9 cellular contexts compared by ENCODE assay signal in the genomic region with DNA sequence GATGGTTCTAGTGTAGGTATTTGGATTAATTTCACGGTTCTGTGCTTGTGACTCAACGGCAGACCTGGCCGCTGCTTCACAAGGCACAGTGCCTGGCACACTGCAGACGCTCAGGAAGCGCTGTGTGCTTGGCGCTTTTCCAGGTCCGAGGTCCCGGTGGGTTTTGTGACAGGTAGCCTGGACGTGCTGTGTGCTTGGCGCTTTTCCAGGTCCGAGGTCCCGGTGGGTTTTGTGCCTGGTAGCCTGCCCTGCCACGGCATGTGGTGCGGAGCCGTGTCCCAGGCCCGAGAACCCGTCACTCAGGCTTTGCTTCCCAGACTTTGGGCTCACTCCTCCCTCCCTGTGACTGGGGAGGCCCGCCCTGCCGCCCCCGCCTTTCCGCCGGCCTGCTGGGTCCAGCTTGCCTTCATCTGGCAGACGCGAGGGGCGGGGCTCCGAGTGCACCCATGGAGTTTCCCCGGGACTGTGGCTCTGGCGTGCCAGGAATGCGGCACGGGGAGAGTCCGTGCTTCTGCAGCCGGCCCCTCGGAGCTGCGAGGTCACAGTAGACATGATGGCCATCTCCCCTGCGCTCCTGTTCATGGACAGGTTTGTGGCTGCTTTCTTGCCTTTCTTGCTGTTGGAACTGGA. TPM values are rescaled to one million over a fixed set of nuclear protein-coding genes. Genes with fewer than 3 reads are reported as not detected.
A peak's percentile ranks its signal among the peaks of the same experiment; 100 is the strongest.
DNase-seq lines count a peak whose midpoint lies in the region; ATAC-seq and TF ChIP-seq lines count a peak whose summit lies in the region.
"Had no signal": no experiment of that assay in that cellular context is flagged by ENCODE, and none has a peak within 500 bp of the region (broad histone marks: within the 10 kb centered on the region; RNA-seq: fewer than 3 reads in every experiment).

No MANE protein-coding gene starts in this region.

- H3K4me1 ChIP-seq in esophagus muscularis mucosa (peaks cover 6 to 41% (median 20%) of the 10 kb centered on the region in 4 donors), mucosa of descending colon (ENCODE audit: low read depth) (peaks cover 12% of the 10 kb centered on the region)

- H3K27me3 ChIP-seq in esophagus muscularis mucosa = no peaks in the 10 kb centered on the region

- H3K4me1 Mint-ChIP-seq in activated T-cell treated with anti-CD3 and anti-CD28 coated beads, Interleukin-2, amount 50 U/mL, for 24 hours (ENCODE audit: low read depth) = peaks cover 58% of the 10 kb centered on the region
- H3K4me1 Mint-ChIP-seq in activated T-cell treated with anti-CD3 and anti-CD28 coated beads, Interleukin-2, amount 50 U/mL, for 4 hours (ENCODE audit: low read depth) = peaks cover 43% of the 10 kb centered on the region
- H3K4me1 Mint-ChIP-seq in progenitor cell of endocrine pancreas (ENCODE audit: low read depth) = peaks cover 22% of the 10 kb centered on the region

- no peak for TF ChIP-seq POLR2A in esophagus muscularis mucosa (IDR thresholded peaks at IDR 0.05; ENCODE audit: low read depth)

- no peak overlapping the region for H3K4me3 Mint-ChIP-seq in activated T-cell treated with anti-CD3 and anti-CD28 coated beads, Interleukin-2, amount 50 U/mL, for 24 hours
- H3K4me3 Mint-ChIP-seq in activated T-cell treated with anti-CD3 and anti-CD28 coated beads, Interleukin-2, amount 50 U/mL, for 4 hours = no peak overlapping the region
- H3K4me3 Mint-ChIP-seq in progenitor cell of endocrine pancreas (ENCODE audit: low read depth) = no peak overlapping the region

- intact Hi-C loops in esophagus muscularis mucosa (cut with DNase I) = no loop called here
- intact Hi-C loops in mucosa of descending colon (cut with DNase I, micrococcal nuclease) = no loop called here

- H3K36me3 ChIP-seq in esophagus muscularis mucosa (no peaks in the 10 kb centered on the region), mucosa of descending colon (ENCODE audit: low read depth) (no peaks in the 10 kb centered on the region)

- H3K4me3 ChIP-seq in esophagus muscularis mucosa = peak overlapping the region; percentile 33 to 49 (median 36)
- no peak overlapping the region for H3K4me3 ChIP-seq in mucosa of descending colon
- H3K4me3 ChIP-seq: A549 had no signal

- no peak for TF ChIP-seq EP300 in esophagus muscularis mucosa (IDR thresholded peaks at IDR 0.05)

- ATAC-seq in activated T-cell treated with anti-CD3 and anti-CD28 coated beads, Interleukin-2, amount 50 U/mL, for 4 hours = no peak
- ATAC-seq in mucosa of descending colon (peak; percentile 88), GM18498 (IDR thresholded peaks at IDR 0.05; ENCODE audit: unreplicated experiment) (no peak)
- ATAC-seq: A549 had no signal

- no peaks in the 10 kb centered on the region for H3K9me3 Mint-ChIP-seq in activated T-cell treated with anti-CD3 and anti-CD28 coated beads, Interleukin-2, amount 50 U/mL, for 24 hours
- H3K9me3 Mint-ChIP-seq in activated T-cell treated with anti-CD3 and anti-CD28 coated beads, Interleukin-2, amount 50 U/mL, for 4 hours = no peaks in the 10 kb centered on the region
- H3K9me3 Mint-ChIP-seq in progenitor cell of endocrine pancreas (ENCODE audit: low read depth) = peaks cover 4% of the 10 kb centered on the region

- 29% methylated on average over 19 of the region's 35 CpGs for WGBS in esophagus muscularis mucosa

- TF ChIP-seq CTCF in esophagus muscularis mucosa (IDR thresholded peaks at IDR 0.05) = no peak
- TF ChIP-seq CTCF in mucosa of descending colon (IDR thresholded peaks at IDR 0.05) = no peak
- TF ChIP-seq CTCF in progenitor cell of endocrine pancreas (IDR thresholded peaks at IDR 0.05; ENCODE audit: unreplicated experiment) = no peak

- peak overlapping the region; percentile 32 to 60 (median 53) for H3K27ac ChIP-seq in esophagus muscularis mucosa (replicated peaks in 1 of 4)
- H3K27ac ChIP-seq: A549 had no signal

- H3K36me3 Mint-ChIP-seq in activated T-cell treated with anti-CD3 and anti-CD28 coated beads, Interleukin-2, amount 50 U/mL, for 24 hours (ENCODE audit: low read depth) = no peaks in the 10 kb centered on the region
- no peaks in the 10 kb centered on the region for H3K36me3 Mint-ChIP-seq in activated T-cell treated with anti-CD3 and anti-CD28 coated beads, Interleukin-2, amount 50 U/mL, for 4 hours (ENCODE audit: insufficient read depth)
- peaks cover 4% of the 10 kb centered on the region for H3K36me3 Mint-ChIP-seq in progenitor cell of endocrine pancreas (ENCODE audit: insufficient read depth)

- no peaks in the 10 kb centered on the region for H3K9me3 ChIP-seq in esophagus muscularis mucosa
- no peaks in the 10 kb centered on the region for H3K9me3 ChIP-seq in mucosa of descending colon
- H3K9me3 ChIP-seq: A549 had no signal

- H3K27ac Mint-ChIP-seq in activated T-cell treated with anti-CD3 and anti-CD28 coated beads, Interleukin-2, amount 50 U/mL, for 24 hours = no peak overlapping the region
- H3K27ac Mint-ChIP-seq in progenitor cell of endocrine pancreas = no peak overlapping the region

- DNase-seq in activated T-cell treated with anti-CD3 and anti-CD28 coated beads, Interleukin-2, amount 50 U/mL, for 24 hours = peak; percentile 11
- DNase-seq in activated T-cell treated with anti-CD3 and anti-CD28 coated beads, Interleukin-2, amount 50 U/mL, for 4 hours = no peak
- no peak for DNase-seq in esophagus muscularis mucosa (ENCODE audit: extremely low spot score)
- peak; percentile 91 to 94 (median 93) for DNase-seq in mucosa of descending colon
- DNase-seq in progenitor cell of endocrine pancreas (ENCODE audit: low spot score, unreplicated experiment) = no peak
- no peak for DNase-seq in superior temporal gyrus (ENCODE audit: extremely low spot score)
- no peak for DNase-seq in inferior parietal cortex (ENCODE audit: extremely low spot score)

- H3K27me3 Mint-ChIP-seq in activated T-cell treated with anti-CD3 and anti-CD28 coated beads, Interleukin-2, amount 50 U/mL, for 24 hours = no peaks in the 10 kb centered on the region
- H3K27me3 Mint-ChIP-seq in activated T-cell treated with anti-CD3 and anti-CD28 coated beads, Interleukin-2, amount 50 U/mL, for 4 hours (ENCODE audit: low read depth) = no peaks in the 10 kb centered on the region
- H3K27me3 Mint-ChIP-seq in progenitor cell of endocrine pancreas = no peaks in the 10 kb centered on the region

RNA-seq across cellular contexts. Expression of a gene that starts 44.2 kb away (rescaled TPM):
- 10 to 100 TPM; 39.8 to 45.7 (median 41.7) TPM for total RNA-seq in activated T-cell treated with anti-CD3 and anti-CD28 coated beads, Interleukin-2, amount 50 U/mL, for 4 hours
- total RNA-seq in esophagus muscularis mucosa (10 to 100 TPM; 37.0 to 49.4 (median 44.2) TPM), mucosa of descending colon (10 to 100 TPM; 51.8 to 70.8 (median 56.2) TPM), progenitor cell of endocrine pancreas (60.8 and 61.8 TPM in 2 replicates)

Comparison
In these comparisons a context has a peak if more than half of its experiments do, and no peak if none do; other contexts are left out.
1. DNase-seq: peak in activated T-cell treated with anti-CD3 and anti-CD28 coated beads, Interleukin-2, amount 50 U/mL, for 24 hours (single experiment) and mucosa of descending colon (3 of 3); none in activated T-cell treated with anti-CD3 and anti-CD28 coated beads, Interleukin-2, amount 50 U/mL, for 4 hours (single experiment), esophagus muscularis mucosa (single experiment), progenitor cell of endocrine pancreas (single experiment), superior temporal gyrus (single experiment) and inferior parietal cortex (single experiment).